ENCODE assay signal across 16 cellular contexts in genomic region chr6:56759521-56759920, GRCh38.
DNase-seq lines count a peak whose midpoint lies in the region; ATAC-seq and TF ChIP-seq lines count a peak whose summit lies in the region.
"Had no signal": no experiment of that assay in that cellular context is flagged by ENCODE, and none has a peak within 500 bp of the region (broad histone marks: within the 10 kb centered on the region; RNA-seq: fewer than 3 reads in every experiment).

No MANE protein-coding gene starts in this region.

- TF ChIP-seq CTCF in MCF 10A (IDR thresholded peaks at IDR 0.05; ENCODE audit: unreplicated experiment): no peak

- no peak overlapping the region for H3K4me3 ChIP-seq in GM23248
- H3K4me3 ChIP-seq: tibial nerve had no signal

- H3K36me3 Mint-ChIP-seq in MCF 10A (ENCODE audit: insufficient read depth, unreplicated experiment): no peaks in the 10 kb centered on the region
- no peaks in the 10 kb centered on the region for H3K36me3 Mint-ChIP-seq in stimulated activated effector memory CD8-positive, alpha-beta T cell treated with anti-CD3 and anti-CD28 coated beads, Interleukin-12 subunit alpha, Interleukin-12 subunit beta, amount 100 ng/mL, for 72 hours
- H3K36me3 Mint-ChIP-seq: activated naive CD4-positive, alpha-beta T cell treated with anti-CD3 and anti-CD28 coated beads, Interleukin-2, amount 50 U/mL, for 24 hours; naive B cell had no signal

- no peak overlapping the region for H3K4me3 Mint-ChIP-seq in MCF 10A (ENCODE audit: unreplicated experiment)
- H3K4me3 Mint-ChIP-seq in stimulated activated effector memory CD8-positive, alpha-beta T cell treated with anti-CD3 and anti-CD28 coated beads, Interleukin-12 subunit alpha, Interleukin-12 subunit beta, amount 100 ng/mL, for 72 hours: no peak overlapping the region
- H3K4me3 Mint-ChIP-seq: activated naive CD4-positive, alpha-beta T cell treated with anti-CD3 and anti-CD28 coated beads, Interleukin-2, amount 50 U/mL, for 24 hours; naive B cell had no signal

- no peak for ATAC-seq in stimulated activated effector memory CD8-positive, alpha-beta T cell treated with anti-CD3 and anti-CD28 coated beads, Interleukin-12 subunit alpha, Interleukin-12 subunit beta, amount 100 ng/mL, for 72 hours
- ATAC-seq: left colon had no signal

- H3K27ac ChIP-seq in GM23248: 0 out of 2 replicates have a peak overlapping the region, but pooled peaks have one; percentile 6
- H3K27ac ChIP-seq: RWPE1 had no signal

- no peak overlapping the region for H3K9ac ChIP-seq in GM23248

- BruUV-seq in MCF 10A (replicated peaks; lab: Mats Ljungman, UMichigan): no TSS peak

- in situ Hi-C loops in GM23248 (cut with MboI): no loop called here

- 0 out of 2 replicates have a peak, but pooled peaks cover 5% of the 10 kb centered on the region for H3K36me3 ChIP-seq in GM23248 (ENCODE audit: low read depth)
- H3K36me3 ChIP-seq: tibial nerve had no signal

- peaks cover 64% of the 10 kb centered on the region for H3K4me1 ChIP-seq in GM23248 (ENCODE audit: insufficient read depth)

- H3K4me2 ChIP-seq in GM23248 (ENCODE audit: unreplicated experiment): no peak overlapping the region

- no peaks in the 10 kb centered on the region for H3K27me3 Mint-ChIP-seq in MCF 10A (ENCODE audit: insufficient read depth, unreplicated experiment)
- H3K27me3 Mint-ChIP-seq: naive B cell had no signal

- H3F3A ChIP-seq in GM23248 (ENCODE audit: insufficient read depth): peaks cover 60% of the 10 kb centered on the region

- 57 to 67% methylated on average over 2 of the region's 2 CpGs for WGBS in GM23248 (ENCODE audit: low coverage in 1 of 2, low lambda C conversion rate in 2 of 2, missing lambda C conversion rate in 2 of 2), 2 experiments

- POLR2A ChIA-PET in MCF 10A (lab: Yijun Ruan, JAX): interaction anchor here (0.6 to 11.3 kb wide), 5 partner anchors 8 to 101 kb away, joined by 3 to 192 read pairs (median 5); no protein-coding TSS in a partner anchor

- peaks cover 100% of the 10 kb centered on the region for H3K79me2 ChIP-seq in GM23248 (ENCODE audit: insufficient read depth)

- H3K9me2 ChIP-seq in GM23248 (ENCODE audit: insufficient read depth): no peaks in the 10 kb centered on the region

- CTCF ChIA-PET in MCF 10A (lab: Yijun Ruan, JAX): interaction anchor here (1.0 to 14.3 kb wide), 4 partner anchors 8 to 122 kb away, joined by 3 to 404 read pairs (median 106); no protein-coding TSS in a partner anchor

- peaks cover 12% of the 10 kb centered on the region; the same call in 1 of the 2 replicates for H4K20me1 ChIP-seq in GM23248 (ENCODE audit: insufficient read depth)

- H3K27ac Mint-ChIP-seq in MCF 10A (ENCODE audit: low read depth, unreplicated experiment): no peak overlapping the region
- H3K27ac Mint-ChIP-seq in stimulated activated effector memory CD8-positive, alpha-beta T cell treated with anti-CD3 and anti-CD28 coated beads, Interleukin-12 subunit alpha, Interleukin-12 subunit beta, amount 100 ng/mL, for 72 hours: no peak overlapping the region
- H3K27ac Mint-ChIP-seq: activated naive CD4-positive, alpha-beta T cell treated with anti-CD3 and anti-CD28 coated beads, Interleukin-2, amount 50 U/mL, for 24 hours; naive B cell had no signal

- H3K4me1 Mint-ChIP-seq in MCF 10A (ENCODE audit: insufficient read depth, unreplicated experiment): peaks cover 29% of the 10 kb centered on the region
- no peaks in the 10 kb centered on the region for H3K4me1 Mint-ChIP-seq in stimulated activated effector memory CD8-positive, alpha-beta T cell treated with anti-CD3 and anti-CD28 coated beads, Interleukin-12 subunit alpha, Interleukin-12 subunit beta, amount 100 ng/mL, for 72 hours
- H3K4me1 Mint-ChIP-seq: activated naive CD4-positive, alpha-beta T cell treated with anti-CD3 and anti-CD28 coated beads, Interleukin-2, amount 50 U/mL, for 24 hours; naive B cell had no signal

- H3K27me3 ChIP-seq in GM23248 (replicated peaks; ENCODE audit: insufficient read depth): no peaks in the 10 kb centered on the region
- H3K27me3 ChIP-seq: tibial nerve had no signal

- DNase-seq in ELF-1 (ENCODE audit: low read depth, low spot score): peak; percentile 71
- DNase-seq in GM23248: no peak
- DNase-seq in NCI-H69 (lab: John Stamatoyannopoulos, UW): peak; percentile 64
- peak; percentile 72 for DNase-seq in globus pallidus (ENCODE audit: low spot score)
- no peak for DNase-seq in MCF 10A (ENCODE audit: unreplicated experiment)
- no peak for DNase-seq in GF-D8 (lab: John Stamatoyannopoulos, UW)
- DNase-seq in NCI-H187 (lab: John Stamatoyannopoulos, UW): no peak
- no peak for DNase-seq in stimulated activated effector memory CD8-positive, alpha-beta T cell treated with anti-CD3 and anti-CD28 coated beads, Interleukin-12 subunit alpha, Interleukin-12 subunit beta, amount 100 ng/mL, for 72 hours (ENCODE audit: low spot score in 2 of 2)
- DNase-seq: activated CD4-positive, alpha-beta T cell treated with anti-CD3 and anti-CD28 coated beads for 1 hour; Caco-2; left colon; naive B cell; NCI-H1048 had no signal

- H3K9me3 Mint-ChIP-seq in MCF 10A (ENCODE audit: unreplicated experiment): no peaks in the 10 kb centered on the region
- H3K9me3 Mint-ChIP-seq in stimulated activated effector memory CD8-positive, alpha-beta T cell treated with anti-CD3 and anti-CD28 coated beads, Interleukin-12 subunit alpha, Interleukin-12 subunit beta, amount 100 ng/mL, for 72 hours: peaks cover 4% of the 10 kb centered on the region
- H3K9me3 Mint-ChIP-seq: activated naive CD4-positive, alpha-beta T cell treated with anti-CD3 and anti-CD28 coated beads, Interleukin-2, amount 50 U/mL, for 24 hours; naive B cell had no signal

- no peak overlapping the region for H2AFZ ChIP-seq in GM23248

- intact Hi-C loops in MCF 10A (cut with micrococcal nuclease): no loop called here

- H3K9me3 ChIP-seq in GM23248 (ENCODE audit: low read depth): no peaks in the 10 kb centered on the region
- H3K9me3 ChIP-seq: Caco-2, tibial nerve had no signal

Comparison
In these comparisons a context has a peak if more than half of its experiments do, and no peak if none do; other contexts are left out.
1. DNase-seq: peak in ELF-1 (single experiment), NCI-H69 (single experiment) and globus pallidus (single experiment); none in GM23248 (single experiment), MCF 10A (single experiment), GF-D8 (single experiment), NCI-H187 (0 of 2) and stimulated activated effector memory CD8-positive, alpha-beta T cell treated with anti-CD3 and anti-CD28 coated beads, Interleukin-12 subunit alpha, Interleukin-12 subunit beta, amount 100 ng/mL, for 72 hours (0 of 2).